1 cellular context compared by ENCODE assay signal in the genomic region with DNA sequence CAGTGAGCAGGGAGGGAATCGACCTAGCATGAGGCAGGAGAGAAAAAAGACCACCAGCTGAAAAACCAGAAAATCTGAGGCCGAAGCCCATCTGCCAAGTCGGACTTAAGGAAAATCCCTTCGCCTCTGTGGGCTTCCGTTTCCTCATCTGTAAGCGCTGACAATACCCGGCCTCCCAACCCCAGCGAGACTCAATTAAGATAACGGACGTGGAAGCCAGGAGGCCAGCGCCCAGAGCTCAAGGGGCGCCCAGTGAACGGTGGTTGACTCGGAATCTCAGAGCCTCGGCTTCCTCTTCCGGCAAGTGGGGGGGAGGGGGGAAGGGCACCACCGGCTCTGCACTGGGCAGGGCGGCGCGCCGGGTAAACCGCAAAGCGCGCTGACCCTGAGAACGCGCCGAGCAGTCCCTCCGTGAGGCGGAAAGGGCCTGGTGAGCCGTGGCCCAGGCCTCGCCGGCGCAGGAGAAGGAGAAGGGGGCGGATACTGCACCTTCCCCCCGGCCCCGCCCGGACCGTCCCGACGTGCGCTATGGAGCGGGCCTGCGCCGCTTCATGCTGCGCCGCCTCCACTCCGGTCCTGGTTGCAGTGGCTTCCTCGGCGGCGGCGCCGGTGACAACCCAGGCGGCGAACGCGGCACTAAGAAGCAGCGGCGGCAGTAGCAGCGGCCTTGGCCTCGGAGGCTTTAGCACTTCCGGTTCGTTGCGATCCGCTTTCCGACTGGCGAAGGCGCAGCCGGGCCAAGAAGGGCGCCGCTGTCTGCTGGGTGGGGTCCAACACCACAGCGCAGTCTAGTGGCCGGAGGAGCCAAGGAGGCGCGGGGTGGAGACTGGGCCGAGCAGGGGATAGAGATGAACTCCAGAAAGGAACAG.
TF ChIP-seq lines count a peak whose summit lies in the region.

TSS of gene DPP8 (minus strand) at position 693 of the 869 bp plus-strand sequence. CDS start 5,136 bp downstream, outside the sequence.

TF ChIP-seq in HepG2, 621 proteins besides CTCF, POLR2A, EP300 and RAD21 (continued from another document and continues in another):
- TF ChIP-seq SRY (CRISPR knock-in tag; IDR thresholded peaks at IDR 0.05) (peak; percentile 98), NRL (CRISPR knock-in tag; IDR thresholded peaks at IDR 0.05; ENCODE audit: borderline replicate concordance) (peak; percentile 89; the same call in 1 of the 2 replicates), ZNF564 (CRISPR knock-in tag; IDR thresholded peaks at IDR 0.05) (peak; percentile 50; the same call in 1 of the 2 replicates), ZNF232 (CRISPR knock-in tag; IDR thresholded peaks at IDR 0.05; ENCODE audit: borderline replicate concordance) (no peak), ZNF891 (CRISPR knock-in tag; IDR thresholded peaks at IDR 0.05) (peak; percentile 96), GPN1 (CRISPR knock-in tag; IDR thresholded peaks at IDR 0.05; ENCODE audit: borderline replicate concordance) (peak; percentile 95; the same call in 1 of the 2 replicates), CENPT (CRISPR knock-in tag; IDR thresholded peaks at IDR 0.05; ENCODE audit: low read depth) (peak; percentile 64; the same call in 1 of the 2 replicates), ZNF34 (CRISPR knock-in tag; IDR thresholded peaks at IDR 0.05; ENCODE audit: borderline replicate concordance) (peak; percentile 95), MYC (CRISPR knock-in tag; IDR thresholded peaks at IDR 0.05; ENCODE audit: borderline replicate concordance) (peak; percentile 88), ZNF367 (CRISPR knock-in tag; IDR thresholded peaks at IDR 0.05; ENCODE audit: borderline replicate concordance) (no peak), ZNF605 (CRISPR knock-in tag; IDR thresholded peaks at IDR 0.05) (peak; percentile 98), AHDC1 (CRISPR knock-in tag; IDR thresholded peaks at IDR 0.05; ENCODE audit: borderline replicate concordance) (no peak), ATAD3A (CRISPR knock-in tag; IDR thresholded peaks at IDR 0.05) (no peak), SIN3A (IDR thresholded peaks at IDR 0.05; ENCODE audit: borderline replicate concordance, low read depth, low read length) (peak; percentile 71; the same call in 1 of the 2 replicates), ZNF44 (CRISPR knock-in tag; IDR thresholded peaks at IDR 0.05) (no peak; the same call in 1 of the 2 replicates), KLF12 (CRISPR knock-in tag; IDR thresholded peaks at IDR 0.05; ENCODE audit: borderline replicate concordance) (no peak), PPARG (CRISPR knock-in tag; conservative IDR thresholded peaks at IDR 0.05) (no peak), SUZ12 (IDR thresholded peaks at IDR 0.05; ENCODE audit: low read depth, low read length) (no peak), ZNF558 (CRISPR knock-in tag; IDR thresholded peaks at IDR 0.05; ENCODE audit: borderline replicate concordance) (peak; percentile 86; the same call in 1 of the 2 replicates), ZNF160 (CRISPR knock-in tag; IDR thresholded peaks at IDR 0.05) (no peak; the same call in 1 of the 2 replicates), CEBPG (CRISPR knock-in tag; IDR thresholded peaks at IDR 0.05) (no peak), ZNF549 (CRISPR knock-in tag; IDR thresholded peaks at IDR 0.05) (no peak), RFXANK (CRISPR knock-in tag; IDR thresholded peaks at IDR 0.05) (0 out of 2 replicates have a peak, but pooled peaks have one; percentile 90), ZFX (CRISPR knock-in tag; IDR thresholded peaks at IDR 0.05; ENCODE audit: low read depth) (peak; percentile 99), SRSF9 (IDR thresholded peaks at IDR 0.05; ENCODE audit: borderline replicate concordance, insufficient read depth, low read depth, low read length, poor library complexity, severe bottlenecking) (no peak), HNRNPUL1 (IDR thresholded peaks at IDR 0.05; ENCODE audit: low read depth, low read length) (0 out of 2 replicates have a peak, but pooled peaks have one; percentile 52), PHF8 (CRISPR knock-in tag; IDR thresholded peaks at IDR 0.05) (peak; percentile 100), SATB2 (CRISPR knock-in tag; IDR thresholded peaks at IDR 0.05) (no peak), ZBTB25 (CRISPR knock-in tag; IDR thresholded peaks at IDR 0.05) (peak; percentile 93), PRMT3 (CRISPR knock-in tag; IDR thresholded peaks at IDR 0.05; ENCODE audit: borderline replicate concordance, low read depth) (no peak), ZNF20 (CRISPR knock-in tag; IDR thresholded peaks at IDR 0.05) (no peak), SIX1 (CRISPR knock-in tag; IDR thresholded peaks at IDR 0.05; ENCODE audit: borderline replicate concordance) (0 out of 2 replicates have a peak, but pooled peaks have one; percentile 53), TCF7L2 (IDR thresholded peaks at IDR 0.05; ENCODE audit: low read depth, low read length) (no peak), CHD4 (IDR thresholded peaks at IDR 0.05; ENCODE audit: borderline replicate concordance, low read length) (no peak), SP5 (CRISPR knock-in tag; IDR thresholded peaks at IDR 0.05; ENCODE audit: borderline replicate concordance, low read depth) (no peak), ZMAT3 (CRISPR knock-in tag; conservative IDR thresholded peaks at IDR 0.05) (peak; percentile 54; the same call in 1 of the 2 replicates), ZNF598 (CRISPR knock-in tag; IDR thresholded peaks at IDR 0.05; ENCODE audit: borderline replicate concordance) (0 out of 2 replicates have a peak, but pooled peaks have one; percentile 43), NR2F1 (CRISPR knock-in tag; IDR thresholded peaks at IDR 0.05) (no peak), DBP (CRISPR knock-in tag; IDR thresholded peaks at IDR 0.05; ENCODE audit: not compliant biosample characterization) (peak; percentile 58), NCOA5 (CRISPR knock-in tag; IDR thresholded peaks at IDR 0.05) (no peak), XRCC5 (optimal IDR thresholded peaks at IDR 0.05; ENCODE audit: low read length) (peak; percentile 96), AGO1 (IDR thresholded peaks at IDR 0.05; ENCODE audit: low read depth, low read length, poor library complexity, severe bottlenecking) (peak; percentile 52), KDM5A (IDR thresholded peaks at IDR 0.05; ENCODE audit: borderline replicate concordance, low read length) (peak; percentile 97), YEATS2 (CRISPR knock-in tag; IDR thresholded peaks at IDR 0.05; ENCODE audit: borderline replicate concordance) (peak; percentile 89), HNRNPLL (IDR thresholded peaks at IDR 0.05; ENCODE audit: low read depth, low read length, poor library complexity, severe bottlenecking) (peak; percentile 74), ZNF878 (CRISPR knock-in tag; IDR thresholded peaks at IDR 0.05) (no peak), ZNF205 (CRISPR knock-in tag; IDR thresholded peaks at IDR 0.05) (peak; percentile 76), FOXM1 (CRISPR knock-in tag; IDR thresholded peaks at IDR 0.05) (no peak), ATF7 (IDR thresholded peaks at IDR 0.05) (no peak), ATF7 (CRISPR knock-in tag; IDR thresholded peaks at IDR 0.05) (no peak; the same call in 1 of the 2 replicates), CHD2 (IDR thresholded peaks at IDR 0.05; ENCODE audit: low read depth, low read length) (no peak), ELF3 (CRISPR knock-in tag; IDR thresholded peaks at IDR 0.05) (peak; percentile 87)
- TF ChIP-seq, protein P1, sequence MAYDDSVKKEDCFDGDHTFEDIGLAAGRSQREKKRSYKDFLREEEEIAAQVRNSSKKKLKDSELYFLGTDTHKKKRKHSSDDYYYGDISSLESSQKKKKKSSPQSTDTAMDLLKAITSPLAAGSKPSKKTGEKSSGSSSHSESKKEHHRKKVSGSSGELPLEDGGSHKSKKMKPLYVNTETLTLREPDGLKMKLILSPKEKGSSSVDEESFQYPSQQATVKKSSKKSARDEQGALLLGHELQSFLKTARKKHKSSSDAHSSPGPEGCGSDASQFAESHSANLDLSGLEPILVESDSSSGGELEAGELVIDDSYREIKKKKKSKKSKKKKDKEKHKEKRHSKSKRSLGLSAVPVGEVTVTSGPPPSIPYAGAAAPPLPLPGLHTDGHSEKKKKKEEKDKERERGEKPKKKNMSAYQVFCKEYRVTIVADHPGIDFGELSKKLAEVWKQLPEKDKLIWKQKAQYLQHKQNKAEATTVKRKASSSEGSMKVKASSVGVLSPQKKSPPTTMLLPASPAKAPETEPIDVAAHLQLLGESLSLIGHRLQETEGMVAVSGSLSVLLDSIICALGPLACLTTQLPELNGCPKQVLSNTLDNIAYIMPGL (CRISPR knock-in tag; IDR thresholded peaks at IDR 0.05; ENCODE audit: borderline replicate concordance in 1 of 2, low read depth in 1 of 2), result peak; percentile 97 to 98
- TF ChIP-seq, protein P2, sequence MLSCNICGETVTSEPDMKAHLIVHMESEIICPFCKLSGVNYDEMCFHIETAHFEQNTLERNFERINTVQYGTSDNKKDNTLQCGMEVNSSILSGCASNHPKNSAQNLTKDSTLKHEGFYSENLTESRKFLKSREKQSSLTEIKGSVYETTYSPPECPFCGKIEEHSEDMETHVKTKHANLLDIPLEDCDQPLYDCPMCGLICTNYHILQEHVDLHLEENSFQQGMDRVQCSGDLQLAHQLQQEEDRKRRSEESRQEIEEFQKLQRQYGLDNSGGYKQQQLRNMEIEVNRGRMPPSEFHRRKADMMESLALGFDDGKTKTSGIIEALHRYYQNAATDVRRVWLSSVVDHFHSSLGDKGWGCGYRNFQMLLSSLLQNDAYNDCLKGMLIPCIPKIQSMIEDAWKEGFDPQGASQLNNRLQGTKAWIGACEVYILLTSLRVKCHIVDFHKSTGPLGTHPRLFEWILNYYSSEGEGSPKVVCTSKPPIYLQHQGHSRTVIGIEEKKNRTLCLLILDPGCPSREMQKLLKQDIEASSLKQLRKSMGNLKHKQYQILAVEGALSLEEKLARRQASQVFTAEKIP (CRISPR knock-in tag; IDR thresholded peaks at IDR 0.05; ENCODE audit: borderline replicate concordance), result no peak
- TF ChIP-seq, protein P3, sequence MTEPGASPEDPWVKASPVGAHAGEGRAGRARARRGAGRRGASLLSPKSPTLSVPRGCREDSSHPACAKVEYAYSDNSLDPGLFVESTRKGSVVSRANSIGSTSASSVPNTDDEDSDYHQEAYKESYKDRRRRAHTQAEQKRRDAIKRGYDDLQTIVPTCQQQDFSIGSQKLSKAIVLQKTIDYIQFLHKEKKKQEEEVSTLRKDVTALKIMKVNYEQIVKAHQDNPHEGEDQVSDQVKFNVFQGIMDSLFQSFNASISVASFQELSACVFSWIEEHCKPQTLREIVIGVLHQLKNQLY (CRISPR knock-in tag; IDR thresholded peaks at IDR 0.05), result no peak
- TF ChIP-seq, protein P4, sequence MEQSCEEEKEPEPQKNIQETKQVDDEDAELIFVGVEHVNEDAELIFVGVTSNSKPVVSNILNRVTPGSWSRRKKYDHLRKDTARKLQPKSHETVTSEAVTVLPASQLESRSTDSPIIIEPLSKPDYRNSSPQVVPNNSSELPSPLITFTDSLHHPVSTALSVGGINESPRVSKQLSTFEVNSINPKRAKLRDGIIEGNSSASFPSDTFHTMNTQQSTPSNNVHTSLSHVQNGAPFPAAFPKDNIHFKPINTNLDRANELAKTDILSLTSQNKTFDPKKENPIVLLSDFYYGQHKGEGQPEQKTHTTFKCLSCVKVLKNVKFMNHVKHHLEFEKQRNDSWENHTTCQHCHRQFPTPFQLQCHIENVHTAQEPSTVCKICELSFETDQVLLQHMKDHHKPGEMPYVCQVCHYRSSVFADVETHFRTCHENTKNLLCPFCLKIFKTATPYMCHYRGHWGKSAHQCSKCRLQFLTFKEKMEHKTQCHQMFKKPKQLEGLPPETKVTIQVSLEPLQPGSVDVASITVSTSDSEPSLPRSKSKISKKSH (CRISPR knock-in tag; IDR thresholded peaks at IDR 0.05; ENCODE audit: borderline replicate concordance), result peak; percentile 81; the same call in 1 of the 2 replicates
